Comparison of ENCODE assay signal across 21 cellular contexts in genomic region chr9:36888551-36888950, GRCh38.
"Had no signal": no experiment of that assay in that cellular context is flagged by ENCODE, and none has a peak within 500 bp of the region (broad histone marks: within the 10 kb centered on the region; RNA-seq: fewer than 3 reads in every experiment).

No MANE protein-coding gene starts in this region.

- H3K4me3 Mint-ChIP-seq: endodermal cell; naive thymus-derived CD4-positive, alpha-beta T cell; neural crest cell had no signal

- H3K27ac Mint-ChIP-seq: endodermal cell; naive thymus-derived CD4-positive, alpha-beta T cell; progenitor cell of endocrine pancreas had no signal

- DNase-seq: colonic mucosa; effector CD4-positive, alpha-beta T cell; endodermal cell; erythroblast; foreskin keratinocyte; left ventricle myocardium superior; mesendoderm; naive thymus-derived CD4-positive, alpha-beta T cell; ovary; right cardiac atrium; stimulated activated CD4-positive, alpha-beta T cell treated with anti-CD3 and anti-CD28 coated beads, Interleukin-15, amount 100 ng/mL, for 24 hours; stimulated activated CD4-positive, alpha-beta T cell treated with anti-CD3 and anti-CD28 coated beads, Interleukin-1b, Interleukin-23, amount 100 ng/mL, for 48 hours; stimulated activated CD4-positive, alpha-beta T cell treated with anti-CD3 and anti-CD28 coated beads, Interleukin-4, amount 100 ng/mL, for 24 hours; stimulated activated naive CD4-positive, alpha-beta T cell treated with Interleukin-2 at 50 U/mL for 16 hours; trophoblast cell; uterus had no signal

- H3K9me3 Mint-ChIP-seq: endodermal cell, neural crest cell had no signal

- ATAC-seq: foreskin keratinocyte; left colon; left ventricle myocardium superior; naive thymus-derived CD4-positive, alpha-beta T cell; right cardiac atrium had no signal

- H3K4me3 ChIP-seq: colonic mucosa, hepatocyte, lung, ovary, uterus had no signal

- H3K9me3 ChIP-seq: colonic mucosa, ovary, uterus had no signal

- H3K36me3 ChIP-seq: colonic mucosa, ovary, uterus had no signal

- H3K27me3 ChIP-seq: colonic mucosa, ovary, uterus had no signal

- H3K4me1 Mint-ChIP-seq: naive thymus-derived CD4-positive, alpha-beta T cell; neural crest cell had no signal

- H3K27ac ChIP-seq: colonic mucosa, foreskin keratinocyte, hepatocyte, ovary, uterus had no signal

- H3K36me3 Mint-ChIP-seq: naive thymus-derived CD4-positive, alpha-beta T cell had no signal

- H3K4me1 ChIP-seq: colonic mucosa, uterus had no signal
